22 cellular contexts compared by ENCODE assay signal in genomic region chr14:69876848-69877306, GRCh38. TPM values are rescaled to one million over a fixed set of nuclear protein-coding genes. Genes with fewer than 3 reads are reported as not detected.
A peak's percentile ranks its signal among the peaks of the same experiment; 100 is the strongest.
DNase-seq lines count a peak whose midpoint lies in the region; ATAC-seq and TF ChIP-seq lines count a peak whose summit lies in the region.
"Had no signal": no experiment of that assay in that cellular context is flagged by ENCODE, and none has a peak within 500 bp of the region (broad histone marks: within the 10 kb centered on the region; RNA-seq: fewer than 3 reads in every experiment).

No MANE protein-coding gene starts in this region.

- DNase-seq in DMS53 (lab: John Stamatoyannopoulos, UW) (peak; percentile 66), NCI-H2196 treated with DMSO at 0.1 percent for 48 hours (lab: John Stamatoyannopoulos, UW; ENCODE audit: unreplicated experiment) (peak; percentile 46), osteocyte (ENCODE audit: extremely low spot score, unreplicated experiment) (peak; percentile 40), NCI-H1694 treated with DMSO at 0.1 percent for 48 hours (lab: John Stamatoyannopoulos, UW) (no peak)
- DNase-seq in stimulated activated CD4-positive, alpha-beta T cell treated with anti-CD3 and anti-CD28 coated beads, Interleukin-4, amount 100 ng/mL, for 1 hour, result no peak
- DNase-seq: activated CD4-positive, alpha-beta T cell treated with anti-CD3 and anti-CD28 coated beads, Interleukin-2, amount 10 ng/mL, durations not matched to agents 7 days and 5 days; activated naive CD4-positive, alpha-beta T cell treated with anti-CD3 and anti-CD28 coated beads for 36 hours; activated T-cell treated with anti-CD3 and anti-CD28 coated beads, Interleukin-2, amount 50 U/mL, for 72 hours; amniotic stem cell; Calu3; kidney glomerular epithelial cell; naive thymus-derived CD4-positive, alpha-beta T cell; occipital lobe; stimulated activated CD4-positive, alpha-beta T cell treated with anti-CD3 and anti-CD28 coated beads, Interleukin-4, amount 100 ng/mL, for 4 hours; stimulated activated naive CD4-positive, alpha-beta T cell; T-helper 9 cell had no signal

- no peak for TF ChIP-seq CTCF in gastroesophageal sphincter (IDR thresholded peaks at IDR 0.05)
- no peak for TF ChIP-seq CTCF in osteocyte (IDR thresholded peaks at IDR 0.05)

- H3K4me3 ChIP-seq in gastroesophageal sphincter, result no peak overlapping the region

- 13 to 36% methylated on average over 1 to 3 of the region's 3 CpGs for WGBS in gastroesophageal sphincter (ENCODE audit: low coverage in 1 of 2), 2 donors

- no peaks in the 10 kb centered on the region for H3K36me3 ChIP-seq in gastroesophageal sphincter
- H3K36me3 ChIP-seq: WERI-Rb-1 had no signal

- no peak overlapping the region for H3K27ac Mint-ChIP-seq in osteocyte (ENCODE audit: unreplicated experiment)
- H3K27ac Mint-ChIP-seq: activated CD4-positive, alpha-beta T cell treated with anti-CD3 and anti-CD28 coated beads, Interleukin-2, amount 10 ng/mL, durations not matched to agents 7 days and 5 days; activated naive CD4-positive, alpha-beta T cell treated with anti-CD3 and anti-CD28 coated beads for 36 hours; activated T-cell treated with anti-CD3 and anti-CD28 coated beads, Interleukin-2, amount 50 U/mL, for 72 hours; dendritic cell treated with granulocyte-macrophage colony-stimulating factor and Interleukin-4, amounts not matched to agents 40 ng/mL and 50 ng/mL, for 4 days; naive thymus-derived CD4-positive, alpha-beta T cell had no signal

- ATAC-seq in gastroesophageal sphincter (peak; percentile 60), HG02571 (IDR thresholded peaks at IDR 0.05; ENCODE audit: unreplicated experiment) (no peak)
- ATAC-seq: activated T-cell treated with anti-CD3 and anti-CD28 coated beads, Interleukin-2, amount 50 U/mL, for 72 hours; naive thymus-derived CD4-positive, alpha-beta T cell had no signal

- no peak overlapping the region for H3K4me3 Mint-ChIP-seq in osteocyte (ENCODE audit: unreplicated experiment)
- H3K4me3 Mint-ChIP-seq: activated CD4-positive, alpha-beta T cell treated with anti-CD3 and anti-CD28 coated beads, Interleukin-2, amount 10 ng/mL, durations not matched to agents 7 days and 5 days; activated naive CD4-positive, alpha-beta T cell treated with anti-CD3 and anti-CD28 coated beads for 36 hours; activated T-cell treated with anti-CD3 and anti-CD28 coated beads, Interleukin-2, amount 50 U/mL, for 72 hours; dendritic cell treated with granulocyte-macrophage colony-stimulating factor and Interleukin-4, amounts not matched to agents 40 ng/mL and 50 ng/mL, for 4 days; naive thymus-derived CD4-positive, alpha-beta T cell had no signal

- H3K4me1 Mint-ChIP-seq in osteocyte (ENCODE audit: unreplicated experiment), result peaks cover 2% of the 10 kb centered on the region

- H3K4me1 ChIP-seq in gastroesophageal sphincter, result peaks cover 0 to 14% (median 0%) of the 10 kb centered on the region in 3 donors

- TF ChIP-seq EP300 in gastroesophageal sphincter (IDR thresholded peaks at IDR 0.05), result no peak

- peaks cover 0 to 4% (median 0%) of the 10 kb centered on the region in 3 donors for H3K9me3 ChIP-seq in gastroesophageal sphincter

- peaks cover 48% of the 10 kb centered on the region for H3K27me3 ChIP-seq in gastroesophageal sphincter

- no peak for TF ChIP-seq POLR2A in gastroesophageal sphincter (IDR thresholded peaks at IDR 0.05)

- no peaks in the 10 kb centered on the region for H3K36me3 Mint-ChIP-seq in osteocyte (ENCODE audit: unreplicated experiment)
- H3K36me3 Mint-ChIP-seq: naive thymus-derived CD4-positive, alpha-beta T cell had no signal

- peaks cover 31% of the 10 kb centered on the region for H3K27me3 Mint-ChIP-seq in osteocyte (ENCODE audit: unreplicated experiment)

- H3K27ac ChIP-seq in gastroesophageal sphincter, result no peak overlapping the region
- H3K27ac ChIP-seq: C4-2B, WERI-Rb-1 had no signal

- no peaks in the 10 kb centered on the region for H3K9me3 Mint-ChIP-seq in osteocyte (ENCODE audit: unreplicated experiment)
- H3K9me3 Mint-ChIP-seq: activated CD4-positive, alpha-beta T cell treated with anti-CD3 and anti-CD28 coated beads, Interleukin-2, amount 10 ng/mL, durations not matched to agents 7 days and 5 days; activated naive CD4-positive, alpha-beta T cell treated with anti-CD3 and anti-CD28 coated beads for 36 hours; activated T-cell treated with anti-CD3 and anti-CD28 coated beads, Interleukin-2, amount 50 U/mL, for 72 hours; dendritic cell treated with granulocyte-macrophage colony-stimulating factor and Interleukin-4, amounts not matched to agents 40 ng/mL and 50 ng/mL, for 4 days had no signal

RNA-seq across cellular contexts. Expression of gene SMOC1, which starts 2.3 kb away (rescaled TPM):
- total RNA-seq in gastroesophageal sphincter (10 to 100 TPM in 1 of 4 donors, under 1 TPM in 2, not detected in 1; 0.19 to 11.8 (median 0.31) TPM), osteocyte (1.4 and 2.0 TPM in 2 replicates)
- total RNA-seq: activated CD4-positive, alpha-beta T cell treated with anti-CD3 and anti-CD28 coated beads, Interleukin-2, amount 10 ng/mL, durations not matched to agents 7 days and 5 days; activated naive CD4-positive, alpha-beta T cell treated with anti-CD3 and anti-CD28 coated beads for 36 hours; activated T-cell treated with anti-CD3 and anti-CD28 coated beads, Interleukin-2, amount 50 U/mL, for 72 hours; fibroblast of lung had no signal

Comparison
In these comparisons a context has a peak if more than half of its experiments do, and no peak if none do; other contexts are left out.
1. DNase-seq: peak in DMS53 (single experiment), NCI-H2196 treated with DMSO at 0.1 percent for 48 hours (single experiment) and osteocyte (single experiment); none in NCI-H1694 treated with DMSO at 0.1 percent for 48 hours (single experiment) and stimulated activated CD4-positive, alpha-beta T cell treated with anti-CD3 and anti-CD28 coated beads, Interleukin-4, amount 100 ng/mL, for 1 hour (single experiment).